In genomic region chr3:8490079-8490552, GRCh38 we compare ENCODE assay signal across 14 cellular contexts. TPM values are rescaled to one million over a fixed set of nuclear protein-coding genes. Genes with fewer than 3 reads are reported as not detected.
A peak's percentile ranks its signal among the peaks of the same experiment; 100 is the strongest.
DNase-seq lines count a peak whose midpoint lies in the region; ATAC-seq and TF ChIP-seq lines count a peak whose summit lies in the region.
"Had no signal": no experiment of that assay in that cellular context is flagged by ENCODE, and none has a peak within 500 bp of the region (broad histone marks: within the 10 kb centered on the region; RNA-seq: fewer than 3 reads in every experiment).

No MANE protein-coding gene starts in this region.

- dilution Hi-C loops in IMR-90 (cut with HindIII; ENCODE audit: low sequenced_read_pairs, unreplicated experiment), result no loop called here
- dilution Hi-C loops in mammary epithelial cell (cut with HindIII; ENCODE audit: low sequenced_read_pairs), result no loop called here

- peaks cover 18% of the 10 kb centered on the region for H3K4me1 ChIP-seq in IMR-90 (ENCODE audit: control insufficient read depth, insufficient read depth, low read length)
- peaks cover 16% of the 10 kb centered on the region for H3K4me1 ChIP-seq in mammary epithelial cell (ENCODE audit: insufficient read depth, low read length)
- H3K4me1 ChIP-seq in mesendoderm (ENCODE audit: control insufficient read depth, low read depth, low read length), result peaks cover 3% of the 10 kb centered on the region
- peaks cover 0 to 22% of the 10 kb centered on the region in 2 donors for H3K4me1 ChIP-seq in left lung

- no peaks in the 10 kb centered on the region for H3K79me2 ChIP-seq in mammary epithelial cell (ENCODE audit: insufficient read depth, low read length)
- no peaks in the 10 kb centered on the region for H3K79me2 ChIP-seq in mesendoderm (ENCODE audit: control insufficient read depth, insufficient read depth, low read length)

- ATAC-seq in IMR-90 (ENCODE audit: low read depth) (peak; percentile 65), left lung (no peak)
- ATAC-seq: effector memory CD8-positive, alpha-beta T cell; stimulated activated naive CD8-positive, alpha-beta T cell treated with anti-CD3 and anti-CD28 coated beads, Interleukin-15, amount 100 ng/mL, for 72 hours had no signal

- H3K9me1 ChIP-seq in IMR-90 (ENCODE audit: insufficient read depth, low read length), result peaks cover 20% of the 10 kb centered on the region

- H2BK5ac ChIP-seq in IMR-90 (ENCODE audit: low read depth, low read length, poor library complexity, severe bottlenecking) (peak overlapping the region; percentile 56), mesendoderm (ENCODE audit: low read length) (no peak overlapping the region)

- H4K8ac ChIP-seq in IMR-90 (ENCODE audit: low read depth in 2 of 2, low read length in 2 of 2), result peak overlapping the region in 1 of 2 experiments; percentile 15; a peak in 1 of 4 replicates
- H4K8ac ChIP-seq in mesendoderm (ENCODE audit: low read depth, low read length), result no peak overlapping the region

- H3K9ac ChIP-seq in IMR-90 (ENCODE audit: low read depth, low read length) (no peak overlapping the region), mammary epithelial cell (ENCODE audit: insufficient read depth, low read length) (no peak overlapping the region), mesendoderm (ENCODE audit: low read length) (no peak overlapping the region)

- POLR2A ChIA-PET in AG04450 (lab: Yijun Ruan, JAX), result interaction anchor here (0.8 to 0.9 kb wide), 3 partner anchors 11 to 65 kb away, joined by 3 to 7 read pairs (median 4); partner anchors contain the start of gene LMCD1
- POLR2A ChIA-PET in IMR-90 (lab: Charles Lee; ENCODE audit: unreplicated experiment), result interaction anchor here (1.0 kb wide), 1 partner anchor 46 kb away, joined by 3 read pairs; no protein-coding TSS in a partner anchor

- H2AK5ac ChIP-seq in IMR-90 (ENCODE audit: low read depth, low read length) (peak overlapping the region; percentile 1; the same call in 1 of the 2 replicates), mesendoderm (ENCODE audit: low read length) (no peak overlapping the region)

- peak overlapping the region; percentile 63 for H2BK20ac ChIP-seq in IMR-90 (ENCODE audit: low read depth, low read length)

- in situ Hi-C loops in IMR-90 (cut with MboI; ENCODE audit: low sequenced_read_pairs), result no loop called here
- in situ Hi-C loops in mammary epithelial cell (cut with MboI; ENCODE audit: low sequenced_read_pairs in 2 of 2), result no loop called here

- H3K56ac ChIP-seq in IMR-90 (ENCODE audit: extremely low read depth, insufficient read depth, low read length) (peak overlapping the region; percentile 29; the same call in 1 of the 2 replicates), mesendoderm (ENCODE audit: low read length) (no peak overlapping the region)

- H3K36me3 ChIP-seq in IMR-90 (ENCODE audit: control insufficient read depth, insufficient read depth, low read length), result no peaks in the 10 kb centered on the region
- no peaks in the 10 kb centered on the region for H3K36me3 ChIP-seq in mammary epithelial cell (ENCODE audit: insufficient read depth, low read length)
- no peaks in the 10 kb centered on the region for H3K36me3 ChIP-seq in mesendoderm (ENCODE audit: control insufficient read depth, insufficient read depth, low read length)
- H3K36me3 ChIP-seq in left lung, result no peaks in the 10 kb centered on the region

- no peak for TF ChIP-seq POLR2A in IMR-90 (IDR thresholded peaks at IDR 0.05; ENCODE audit: low read depth, low read length)

- H3K27me3 ChIP-seq in AG04450 (ENCODE audit: control insufficient read depth, insufficient read depth, low read length) (no peaks in the 10 kb centered on the region), IMR-90 (ENCODE audit: control insufficient read depth, insufficient read depth, low read length) (no peaks in the 10 kb centered on the region), mammary epithelial cell (ENCODE audit: insufficient read depth, low read length) (no peaks in the 10 kb centered on the region), mesendoderm (ENCODE audit: insufficient read depth, low read length, poor library complexity) (no peaks in the 10 kb centered on the region), left lung (no peaks in the 10 kb centered on the region)

- H3K14ac ChIP-seq in IMR-90 (replicated peaks; ENCODE audit: low read depth, low read length), result peak overlapping the region; percentile 58; the same call in 1 of the 2 replicates

- H4K5ac ChIP-seq in IMR-90 (ENCODE audit: low read depth, low read length), result peak overlapping the region; percentile 36; the same call in 1 of the 2 replicates
- no peak overlapping the region for H4K5ac ChIP-seq in mesendoderm (ENCODE audit: low read length)

- no peak overlapping the region for H3K4me3 ChIP-seq in AG04450 (ENCODE audit: low read depth, low read length)
- no peak overlapping the region for H3K4me3 ChIP-seq in IMR-90 (ENCODE audit: insufficient read depth, low read depth, low read length)
- no peak overlapping the region for H3K4me3 ChIP-seq in mammary epithelial cell (replicated peaks in 1 of 3; ENCODE audit: insufficient read depth in 1 of 3, low read depth in 2 of 3, low read length in 3 of 3)
- no peak overlapping the region for H3K4me3 ChIP-seq in mesendoderm (ENCODE audit: low read length)
- no peak overlapping the region for H3K4me3 ChIP-seq in left lung
- H3K4me3 ChIP-seq: lung had no signal

- no peak overlapping the region for H3K23ac ChIP-seq in IMR-90 (ENCODE audit: low read depth, low read length)
- H3K23ac ChIP-seq in mesendoderm (ENCODE audit: low read length), result no peak overlapping the region

- H2BK120ac ChIP-seq in IMR-90 (ENCODE audit: low read depth, low read length) (peak overlapping the region; percentile 69), mesendoderm (ENCODE audit: low read depth, low read length) (no peak overlapping the region)

- H3K4ac ChIP-seq in IMR-90 (ENCODE audit: low read depth, low read length) (peak overlapping the region; percentile 66), mesendoderm (ENCODE audit: low read depth, low read length) (no peak overlapping the region)

- peak overlapping the region; percentile 1; the same call in 1 of the 2 replicates for H4K91ac ChIP-seq in IMR-90 (ENCODE audit: insufficient read depth, low read depth, low read length)

- TF ChIP-seq CTCF in AG04450 (IDR thresholded peaks at IDR 0.05; ENCODE audit: low read depth, low read length) (no peak), IMR-90 (conservative IDR thresholded peaks at IDR 0.05; ENCODE audit: low read depth, low read length) (no peak), mammary epithelial cell (conservative IDR thresholded peaks at IDR 0.05 in 1 of 2, IDR thresholded peaks at IDR 0.05 in 1 of 2; ENCODE audit: extremely low read depth in 1 of 2, insufficient read depth in 1 of 2, low read depth in 1 of 2, low read length in 2 of 2) (no peak), left lung (IDR thresholded peaks at IDR 0.05) (no peak)

- H2BK15ac ChIP-seq in IMR-90 (ENCODE audit: low read depth, low read length), result no peak overlapping the region
- no peak overlapping the region for H2BK15ac ChIP-seq in mesendoderm (replicated peaks; ENCODE audit: low read depth)

- H3K27ac ChIP-seq in AG04450 (ENCODE audit: low read depth, low read length), result peak overlapping the region; percentile 53
- peak overlapping the region; percentile 16; the same call in 1 of the 2 replicates for H3K27ac ChIP-seq in IMR-90 (ENCODE audit: insufficient read depth, low read length)
- H3K27ac ChIP-seq in mammary epithelial cell (ENCODE audit: insufficient read depth, low read depth, low read length), result no peak overlapping the region
- H3K27ac ChIP-seq in mesendoderm (ENCODE audit: low read depth, low read length), result no peak overlapping the region
- peak overlapping the region in 1 of 2 donors; percentile 13 for H3K27ac ChIP-seq in left lung

- CTCF ChIA-PET in AG04450 (lab: Charles Lee) (no interaction called here), IMR-90 (lab: Yijun Ruan, JAX) (no interaction called here), mammary epithelial cell (lab: Charles Lee; ENCODE audit: low non-redundant PET) (interaction anchor here (0.7 kb wide), 1 partner anchor 132 kb away, joined by 4 read pairs; no protein-coding TSS in a partner anchor)

- H3K79me1 ChIP-seq in IMR-90 (ENCODE audit: low read depth in 1 of 2, low read length in 2 of 2), result no peaks in the 10 kb centered on the region
- no peaks in the 10 kb centered on the region for H3K79me1 ChIP-seq in mesendoderm (ENCODE audit: low read length)

- intact Hi-C loops in IMR-90 (cut with micrococcal nuclease) (no loop called here), mammary epithelial cell (cut with micrococcal nuclease) (loop anchor here (1.0 kb wide), 1 partner anchor 11 kb away; the partner anchor contains the start of gene LMCD1), left lung (cut with DNase I) (no loop called here)

- H3K9me3 ChIP-seq in AG04450 (ENCODE audit: control insufficient read depth, insufficient read depth, low read length), result no peaks in the 10 kb centered on the region
- no peaks in the 10 kb centered on the region for H3K9me3 ChIP-seq in IMR-90 (ENCODE audit: control insufficient read depth, insufficient read depth, low read length)
- no peaks in the 10 kb centered on the region for H3K9me3 ChIP-seq in mammary epithelial cell (replicated peaks; ENCODE audit: insufficient read depth, low read length)
- H3K9me3 ChIP-seq in left lung, result no peaks in the 10 kb centered on the region

- H4K20me1 ChIP-seq in IMR-90 (ENCODE audit: insufficient read depth, low read length) (no peaks in the 10 kb centered on the region), mammary epithelial cell (ENCODE audit: insufficient read depth, low read length) (no peaks in the 10 kb centered on the region)

- no CpG with 5 or more reads among the region's 4 CpGs for WGBS in IMR-90 (ENCODE audit: extremely low coverage in 2 of 2, insufficient read length in 1 of 2), 2 experiments
- 0% methylated on average over 4 of the region's 4 CpGs for WGBS in mammary epithelial cell (ENCODE audit: low coverage, missing lambda C conversion rate)
- no CpG with 5 or more reads among the region's 4 CpGs for WGBS in mesendoderm (ENCODE audit: extremely low coverage, insufficient coverage, low lambda C conversion rate)

- peak overlapping the region; percentile 62; the same call in 1 of the 2 replicates for H3K18ac ChIP-seq in IMR-90 (ENCODE audit: low read depth, low read length)
- no peak overlapping the region for H3K18ac ChIP-seq in mesendoderm (ENCODE audit: low read length)

- DNase-seq in AG04450 (ENCODE audit: low read depth, low spot score) (peak; percentile 65), IMR-90 (peak; percentile 98), mammary epithelial cell (peak; percentile 84), mesendoderm (peak; percentile 50), left lung (no peak), DMS153 (lab: John Stamatoyannopoulos, UW) (no peak), LoVo (ENCODE audit: low spot score) (no peak), retina (no peak)
- DNase-seq: CD4-positive, alpha-beta T cell; effector memory CD8-positive, alpha-beta T cell; H9; stimulated activated CD4-positive, alpha-beta T cell treated with anti-CD3 and anti-CD28 coated beads, Interleukin-15, amount 100 ng/mL, for 24 hours; stimulated activated naive CD8-positive, alpha-beta T cell treated with anti-CD3 and anti-CD28 coated beads, Interleukin-15, amount 100 ng/mL, for 72 hours had no signal

- no TSS peak for BruUV-seq in IMR-90 (replicated peaks; lab: Mats Ljungman, UMichigan)
- BruUV-seq in mammary epithelial cell (replicated peaks; lab: Mats Ljungman, UMichigan), result no TSS peak

- H3K4me2 ChIP-seq in IMR-90 (ENCODE audit: low read depth, low read length) (0 out of 2 replicates have a peak overlapping the region, but pooled peaks have one; percentile 10), mammary epithelial cell (ENCODE audit: insufficient read depth, low read depth, low read length) (no peak overlapping the region), mesendoderm (ENCODE audit: low read length) (no peak overlapping the region)

- H2AK9ac ChIP-seq in IMR-90 (replicated peaks; ENCODE audit: low read depth, low read length, poor library complexity), result no peak overlapping the region

- TF ChIP-seq RAD21 in IMR-90 (IDR thresholded peaks at IDR 0.05; ENCODE audit: low read length), result 0 out of 2 replicates have a peak, but pooled peaks have one; percentile 2

- H2AFZ ChIP-seq in IMR-90 (replicated peaks; ENCODE audit: low read length, poor library complexity) (peak overlapping the region; percentile 15), mammary epithelial cell (ENCODE audit: low read depth, low read length) (peak overlapping the region; percentile 24)

RNA-seq across cellular contexts. Expression of gene LMCD1, which starts 11.5 kb away (rescaled TPM):
- polyA plus RNA-seq in AG04450 (2011; rRNA removed), result 39.1 and 49.5 TPM in 2 replicates
- polyA minus RNA-seq in AG04450 (2011; rRNA and poly(A)+ RNA removed), result 25.4 and 36.0 TPM in 2 replicates
- 33.6 and 50.0 TPM in 2 replicates for total RNA-seq in IMR-90 (2012; rRNA removed)
- 43.1 and 53.8 TPM in 2 replicates for polyA plus RNA-seq in IMR-90 (2012; rRNA removed)
- 47.4 and 70.5 TPM in 2 replicates for polyA plus RNA-seq in IMR-90 (2012; cell fraction: cytosol; rRNA removed)
- 28.7 and 43.9 TPM in 2 replicates for polyA plus RNA-seq in IMR-90 (2012; cell fraction: nucleus; rRNA removed; ENCODE audit: low replicate concordance)
- total RNA-seq in mammary epithelial cell, result 1 to 10 TPM; 1.9 to 4.5 TPM
- polyA plus RNA-seq in mammary epithelial cell, result 4.4 TPM
- 6.4 TPM for polyA minus RNA-seq in mammary epithelial cell
- polyA plus RNA-seq in mesendoderm (2013, experiment 1 of 2), result 7.2 TPM
- 7.6 TPM for polyA plus RNA-seq in mesendoderm (2013, experiment 2 of 2)
- total RNA-seq in left lung, result 10 to 100 TPM; 69.6 to 84.8 TPM

Comparison
In these comparisons a context has a peak if more than half of its experiments do, and no peak if none do; other contexts are left out.
1. DNase-seq: peak in AG04450 (single experiment), IMR-90 (single experiment), mammary epithelial cell (single experiment) and mesendoderm (single experiment); none in left lung (0 of 2), DMS153 (single experiment), LoVo (single experiment) and retina (single experiment).
2. H3K27ac ChIP-seq: peak in AG04450 (single experiment) and IMR-90 (single experiment); none in mammary epithelial cell (single experiment) and mesendoderm (single experiment).